1 cellular context compared by ENCODE assay signal in the genomic region with DNA sequence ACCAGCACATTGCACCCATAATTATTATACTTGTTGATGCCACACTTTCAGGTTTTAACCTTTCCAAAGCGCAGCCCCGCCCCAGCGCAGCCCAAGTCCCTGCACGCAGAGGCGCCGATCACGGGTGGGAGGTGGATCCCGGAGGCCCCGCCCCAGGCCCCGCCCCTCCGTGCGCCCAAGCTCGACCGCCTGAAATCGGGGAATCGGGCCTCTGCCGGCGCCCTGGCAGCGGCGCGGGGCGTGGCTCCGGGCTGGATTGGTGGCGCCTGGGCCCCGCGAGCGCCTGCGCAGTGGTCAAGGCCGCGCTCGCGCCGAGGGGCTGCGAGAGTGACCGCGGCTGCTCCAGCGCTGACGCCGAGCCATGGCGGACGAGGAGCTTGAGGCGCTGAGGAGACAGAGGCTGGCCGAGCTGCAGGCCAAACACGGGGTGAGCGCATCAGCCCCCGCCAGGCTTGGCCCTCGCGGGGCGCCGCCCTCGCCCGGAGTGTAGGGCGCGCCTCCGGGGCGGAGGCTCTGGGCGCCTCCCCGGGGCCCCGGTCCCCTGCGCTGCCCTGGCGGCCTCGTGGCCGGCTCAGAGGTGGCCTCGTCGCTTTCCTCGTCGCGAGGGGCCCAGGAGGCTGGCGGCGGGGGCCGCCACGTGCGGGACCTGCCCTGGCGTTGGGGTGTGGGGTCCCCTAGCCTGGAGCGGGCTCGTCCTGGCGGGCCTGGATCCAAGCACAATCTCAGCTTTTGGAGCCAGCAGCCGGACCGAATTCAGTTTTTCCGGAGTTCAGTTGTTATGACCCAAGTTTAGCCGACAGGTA.
TF ChIP-seq lines count a peak whose summit lies in the region.

A gene with protein sequence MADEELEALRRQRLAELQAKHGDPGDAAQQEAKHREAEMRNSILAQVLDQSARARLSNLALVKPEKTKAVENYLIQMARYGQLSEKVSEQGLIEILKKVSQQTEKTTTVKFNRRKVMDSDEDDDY (plus strand): TSS at position 290 of the 803 bp plus-strand sequence. CDS start 72 bp downstream, at position 362.

TF ChIP-seq in WTC11, 78 proteins besides CTCF, POLR2A, EP300 and RAD21 (continued from another document and continues in another):
- TF ChIP-seq, protein P1, sequence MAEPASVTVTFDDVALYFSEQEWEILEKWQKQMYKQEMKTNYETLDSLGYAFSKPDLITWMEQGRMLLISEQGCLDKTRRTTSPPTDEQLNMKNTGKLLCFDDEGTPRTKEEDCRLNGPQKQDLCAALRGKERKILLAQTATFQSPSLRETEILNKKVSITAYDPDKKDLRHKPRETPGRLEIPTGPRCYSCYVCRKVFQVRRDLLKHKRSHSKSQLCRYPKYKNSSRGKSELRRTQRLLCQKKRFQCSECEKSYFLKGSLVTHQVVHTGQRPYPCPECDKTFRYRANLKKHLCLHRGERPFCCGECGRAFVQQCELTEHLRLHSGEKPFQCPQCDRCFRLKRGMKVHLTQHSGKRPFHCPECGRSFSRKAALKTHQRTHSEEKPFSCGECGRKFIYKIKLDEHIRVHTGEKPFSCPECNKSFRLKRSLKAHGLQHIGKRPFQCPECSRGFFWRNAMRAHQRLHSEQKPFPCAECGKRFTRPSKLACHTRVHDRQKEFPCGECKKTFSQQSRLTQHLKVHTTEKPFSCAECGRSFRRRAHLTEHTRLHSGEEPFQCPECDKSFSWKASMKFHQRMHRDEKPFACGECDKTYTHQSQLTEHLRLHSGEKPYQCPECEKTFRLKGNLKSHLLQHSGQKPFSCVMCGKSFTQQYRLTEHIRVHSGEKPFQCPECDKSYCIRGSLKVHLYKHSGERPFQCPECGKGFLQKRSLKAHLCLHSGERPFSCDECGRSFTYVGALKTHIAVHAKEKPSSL (CRISPR knock-in tag; conservative IDR thresholded peaks at IDR 0.05) = no peak
- TF ChIP-seq TEAD1 (CRISPR knock-in tag; IDR thresholded peaks at IDR 0.05) (peak; percentile 41; the same call in 1 of the 2 replicates), SMAD4 (CRISPR knock-in tag; IDR thresholded peaks at IDR 0.05) (no peak), CDX4 (CRISPR knock-in tag; IDR thresholded peaks at IDR 0.05; ENCODE audit: borderline replicate concordance) (no peak), ZNF263 (CRISPR knock-in tag; IDR thresholded peaks at IDR 0.05; ENCODE audit: low read depth) (no peak; the same call in 1 of the 2 replicates), JAZF1 (CRISPR knock-in tag; IDR thresholded peaks at IDR 0.05) (no peak), USF1 (CRISPR knock-in tag; IDR thresholded peaks at IDR 0.05) (no peak), GABPB1 (CRISPR knock-in tag; IDR thresholded peaks at IDR 0.05) (peak; percentile 26; the same call in 1 of the 2 replicates), FOXP1 (CRISPR knock-in tag; IDR thresholded peaks at IDR 0.05; ENCODE audit: borderline replicate concordance) (peak; percentile 37; the same call in 1 of the 2 replicates), TEAD4 (CRISPR knock-in tag; IDR thresholded peaks at IDR 0.05) (no peak), GRHL2 (CRISPR knock-in tag; IDR thresholded peaks at IDR 0.05; ENCODE audit: insufficient replicate concordance, severe bottlenecking) (no peak), NFATC4 (CRISPR knock-in tag; IDR thresholded peaks at IDR 0.05) (no peak), ATF1 (CRISPR knock-in tag; IDR thresholded peaks at IDR 0.05) (no peak), TCF7 (CRISPR knock-in tag; IDR thresholded peaks at IDR 0.05; ENCODE audit: low read depth) (no peak), PREB (CRISPR knock-in tag; IDR thresholded peaks at IDR 0.05; ENCODE audit: borderline replicate concordance) (no peak), AFF4 (CRISPR knock-in tag; IDR thresholded peaks at IDR 0.05; ENCODE audit: borderline replicate concordance) (no peak), MYBL2 (CRISPR knock-in tag; IDR thresholded peaks at IDR 0.05) (no peak), SP1 (CRISPR knock-in tag; conservative IDR thresholded peaks at IDR 0.05) (peak; percentile 85), ATF2 (CRISPR knock-in tag; IDR thresholded peaks at IDR 0.05; ENCODE audit: borderline replicate concordance, low read depth) (no peak), ZNF138 (CRISPR knock-in tag; conservative IDR thresholded peaks at IDR 0.05) (no peak)
- TF ChIP-seq, protein P2, sequence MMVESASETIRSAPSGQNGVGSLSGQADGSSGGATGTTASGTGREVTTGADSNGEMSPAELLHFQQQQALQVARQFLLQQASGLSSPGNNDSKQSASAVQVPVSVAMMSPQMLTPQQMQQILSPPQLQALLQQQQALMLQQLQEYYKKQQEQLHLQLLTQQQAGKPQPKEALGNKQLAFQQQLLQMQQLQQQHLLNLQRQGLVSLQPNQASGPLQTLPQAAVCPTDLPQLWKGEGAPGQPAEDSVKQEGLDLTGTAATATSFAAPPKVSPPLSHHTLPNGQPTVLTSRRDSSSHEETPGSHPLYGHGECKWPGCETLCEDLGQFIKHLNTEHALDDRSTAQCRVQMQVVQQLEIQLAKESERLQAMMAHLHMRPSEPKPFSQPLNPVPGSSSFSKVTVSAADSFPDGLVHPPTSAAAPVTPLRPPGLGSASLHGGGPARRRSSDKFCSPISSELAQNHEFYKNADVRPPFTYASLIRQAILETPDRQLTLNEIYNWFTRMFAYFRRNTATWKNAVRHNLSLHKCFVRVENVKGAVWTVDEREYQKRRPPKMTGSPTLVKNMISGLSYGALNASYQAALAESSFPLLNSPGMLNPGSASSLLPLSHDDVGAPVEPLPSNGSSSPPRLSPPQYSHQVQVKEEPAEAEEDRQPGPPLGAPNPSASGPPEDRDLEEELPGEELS (CRISPR knock-in tag; IDR thresholded peaks at IDR 0.05) = peak; percentile 16; the same call in 1 of the 2 replicates
- TF ChIP-seq, protein P3, sequence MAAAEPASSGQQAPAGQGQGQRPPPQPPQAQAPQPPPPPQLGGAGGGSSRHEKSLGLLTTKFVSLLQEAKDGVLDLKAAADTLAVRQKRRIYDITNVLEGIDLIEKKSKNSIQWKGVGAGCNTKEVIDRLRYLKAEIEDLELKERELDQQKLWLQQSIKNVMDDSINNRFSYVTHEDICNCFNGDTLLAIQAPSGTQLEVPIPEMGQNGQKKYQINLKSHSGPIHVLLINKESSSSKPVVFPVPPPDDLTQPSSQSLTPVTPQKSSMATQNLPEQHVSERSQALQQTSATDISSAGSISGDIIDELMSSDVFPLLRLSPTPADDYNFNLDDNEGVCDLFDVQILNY (CRISPR knock-in tag; IDR thresholded peaks at IDR 0.05) = no peak
- TF ChIP-seq, protein P4, sequence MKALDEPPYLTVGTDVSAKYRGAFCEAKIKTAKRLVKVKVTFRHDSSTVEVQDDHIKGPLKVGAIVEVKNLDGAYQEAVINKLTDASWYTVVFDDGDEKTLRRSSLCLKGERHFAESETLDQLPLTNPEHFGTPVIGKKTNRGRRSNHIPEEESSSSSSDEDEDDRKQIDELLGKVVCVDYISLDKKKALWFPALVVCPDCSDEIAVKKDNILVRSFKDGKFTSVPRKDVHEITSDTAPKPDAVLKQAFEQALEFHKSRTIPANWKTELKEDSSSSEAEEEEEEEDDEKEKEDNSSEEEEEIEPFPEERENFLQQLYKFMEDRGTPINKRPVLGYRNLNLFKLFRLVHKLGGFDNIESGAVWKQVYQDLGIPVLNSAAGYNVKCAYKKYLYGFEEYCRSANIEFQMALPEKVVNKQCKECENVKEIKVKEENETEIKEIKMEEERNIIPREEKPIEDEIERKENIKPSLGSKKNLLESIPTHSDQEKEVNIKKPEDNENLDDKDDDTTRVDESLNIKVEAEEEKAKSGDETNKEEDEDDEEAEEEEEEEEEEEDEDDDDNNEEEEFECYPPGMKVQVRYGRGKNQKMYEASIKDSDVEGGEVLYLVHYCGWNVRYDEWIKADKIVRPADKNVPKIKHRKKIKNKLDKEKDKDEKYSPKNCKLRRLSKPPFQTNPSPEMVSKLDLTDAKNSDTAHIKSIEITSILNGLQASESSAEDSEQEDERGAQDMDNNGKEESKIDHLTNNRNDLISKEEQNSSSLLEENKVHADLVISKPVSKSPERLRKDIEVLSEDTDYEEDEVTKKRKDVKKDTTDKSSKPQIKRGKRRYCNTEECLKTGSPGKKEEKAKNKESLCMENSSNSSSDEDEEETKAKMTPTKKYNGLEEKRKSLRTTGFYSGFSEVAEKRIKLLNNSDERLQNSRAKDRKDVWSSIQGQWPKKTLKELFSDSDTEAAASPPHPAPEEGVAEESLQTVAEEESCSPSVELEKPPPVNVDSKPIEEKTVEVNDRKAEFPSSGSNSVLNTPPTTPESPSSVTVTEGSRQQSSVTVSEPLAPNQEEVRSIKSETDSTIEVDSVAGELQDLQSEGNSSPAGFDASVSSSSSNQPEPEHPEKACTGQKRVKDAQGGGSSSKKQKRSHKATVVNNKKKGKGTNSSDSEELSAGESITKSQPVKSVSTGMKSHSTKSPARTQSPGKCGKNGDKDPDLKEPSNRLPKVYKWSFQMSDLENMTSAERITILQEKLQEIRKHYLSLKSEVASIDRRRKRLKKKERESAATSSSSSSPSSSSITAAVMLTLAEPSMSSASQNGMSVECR (CRISPR knock-in tag; IDR thresholded peaks at IDR 0.05; ENCODE audit: borderline replicate concordance) = no peak
- TF ChIP-seq, protein P5, sequence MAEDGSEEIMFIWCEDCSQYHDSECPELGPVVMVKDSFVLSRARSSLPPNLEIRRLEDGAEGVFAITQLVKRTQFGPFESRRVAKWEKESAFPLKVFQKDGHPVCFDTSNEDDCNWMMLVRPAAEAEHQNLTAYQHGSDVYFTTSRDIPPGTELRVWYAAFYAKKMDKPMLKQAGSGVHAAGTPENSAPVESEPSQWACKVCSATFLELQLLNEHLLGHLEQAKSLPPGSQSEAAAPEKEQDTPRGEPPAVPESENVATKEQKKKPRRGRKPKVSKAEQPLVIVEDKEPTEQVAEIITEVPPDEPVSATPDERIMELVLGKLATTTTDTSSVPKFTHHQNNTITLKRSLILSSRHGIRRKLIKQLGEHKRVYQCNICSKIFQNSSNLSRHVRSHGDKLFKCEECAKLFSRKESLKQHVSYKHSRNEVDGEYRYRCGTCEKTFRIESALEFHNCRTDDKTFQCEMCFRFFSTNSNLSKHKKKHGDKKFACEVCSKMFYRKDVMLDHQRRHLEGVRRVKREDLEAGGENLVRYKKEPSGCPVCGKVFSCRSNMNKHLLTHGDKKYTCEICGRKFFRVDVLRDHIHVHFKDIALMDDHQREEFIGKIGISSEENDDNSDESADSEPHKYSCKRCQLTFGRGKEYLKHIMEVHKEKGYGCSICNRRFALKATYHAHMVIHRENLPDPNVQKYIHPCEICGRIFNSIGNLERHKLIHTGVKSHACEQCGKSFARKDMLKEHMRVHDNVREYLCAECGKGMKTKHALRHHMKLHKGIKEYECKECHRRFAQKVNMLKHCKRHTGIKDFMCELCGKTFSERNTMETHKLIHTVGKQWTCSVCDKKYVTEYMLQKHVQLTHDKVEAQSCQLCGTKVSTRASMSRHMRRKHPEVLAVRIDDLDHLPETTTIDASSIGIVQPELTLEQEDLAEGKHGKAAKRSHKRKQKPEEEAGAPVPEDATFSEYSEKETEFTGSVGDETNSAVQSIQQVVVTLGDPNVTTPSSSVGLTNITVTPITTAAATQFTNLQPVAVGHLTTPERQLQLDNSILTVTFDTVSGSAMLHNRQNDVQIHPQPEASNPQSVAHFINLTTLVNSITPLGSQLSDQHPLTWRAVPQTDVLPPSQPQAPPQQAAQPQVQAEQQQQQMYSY (CRISPR knock-in tag; IDR thresholded peaks at IDR 0.05) = no peak
- TF ChIP-seq, protein P6, sequence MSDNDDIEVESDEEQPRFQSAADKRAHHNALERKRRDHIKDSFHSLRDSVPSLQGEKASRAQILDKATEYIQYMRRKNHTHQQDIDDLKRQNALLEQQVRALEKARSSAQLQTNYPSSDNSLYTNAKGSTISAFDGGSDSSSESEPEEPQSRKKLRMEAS (CRISPR knock-in tag; IDR thresholded peaks at IDR 0.05) = peak; percentile 74; the same call in 1 of the 2 replicates
